In genomic region chr1:223245411-223245810, GRCh38 we compare ENCODE assay signal across 21 cellular contexts.
DNase-seq lines count a peak whose midpoint lies in the region; ATAC-seq, FAIRE-seq and TF ChIP-seq lines count a peak whose summit lies in the region.
"Had no signal": no experiment of that assay in that cellular context is flagged by ENCODE, and none has a peak within 500 bp of the region (broad histone marks: within the 10 kb centered on the region; RNA-seq: fewer than 3 reads in every experiment).

No MANE protein-coding gene starts in this region.

- H3K4me1 Mint-ChIP-seq in activated T-cell treated with anti-CD3 and anti-CD28 coated beads, Interleukin-2, amount 50 U/mL, for 72 hours (ENCODE audit: low read depth) = peaks cover 57% of the 10 kb centered on the region
- H3K4me1 Mint-ChIP-seq in activated T-cell treated with anti-CD3 and anti-CD28 coated beads, Interleukin-2, amount 50 U/mL, for 4 hours (ENCODE audit: low read depth) = peaks cover 52% of the 10 kb centered on the region
- H3K4me1 Mint-ChIP-seq in Calu3 (ENCODE audit: low read depth, unreplicated experiment) = peaks cover 39% of the 10 kb centered on the region

- H3K27ac ChIP-seq in coronary artery = no peak overlapping the region
- H3K27ac ChIP-seq in vagina = no peak overlapping the region
- H3K27ac ChIP-seq in pancreas = no peak overlapping the region
- no peak overlapping the region for H3K27ac ChIP-seq in tibial artery

- H3K4me3 Mint-ChIP-seq in activated T-cell treated with anti-CD3 and anti-CD28 coated beads, Interleukin-2, amount 50 U/mL, for 72 hours = no peak overlapping the region
- no peak overlapping the region for H3K4me3 Mint-ChIP-seq in activated T-cell treated with anti-CD3 and anti-CD28 coated beads, Interleukin-2, amount 50 U/mL, for 4 hours
- no peak overlapping the region for H3K4me3 Mint-ChIP-seq in Calu3 (ENCODE audit: low read depth, unreplicated experiment)

- H3K4me1 ChIP-seq in vagina (no peaks in the 10 kb centered on the region), pancreas (peaks cover 0 to 12% (median 11%) of the 10 kb centered on the region in 3 donors), tibial artery (no peaks in the 10 kb centered on the region)

- H3K27me3 Mint-ChIP-seq in activated T-cell treated with anti-CD3 and anti-CD28 coated beads, Interleukin-2, amount 50 U/mL, for 72 hours (ENCODE audit: low read depth) = no peaks in the 10 kb centered on the region
- H3K27me3 Mint-ChIP-seq in activated T-cell treated with anti-CD3 and anti-CD28 coated beads, Interleukin-2, amount 50 U/mL, for 4 hours (ENCODE audit: low read depth) = peaks cover 2% of the 10 kb centered on the region
- H3K27me3 Mint-ChIP-seq in Calu3 (ENCODE audit: unreplicated experiment) = no peaks in the 10 kb centered on the region

- H3K9me3 Mint-ChIP-seq in activated T-cell treated with anti-CD3 and anti-CD28 coated beads, Interleukin-2, amount 50 U/mL, for 72 hours = no peaks in the 10 kb centered on the region
- H3K9me3 Mint-ChIP-seq in activated T-cell treated with anti-CD3 and anti-CD28 coated beads, Interleukin-2, amount 50 U/mL, for 4 hours = no peaks in the 10 kb centered on the region
- H3K9me3 Mint-ChIP-seq in Calu3 (ENCODE audit: low read depth, unreplicated experiment) = no peaks in the 10 kb centered on the region

- no peak for TF ChIP-seq POLR2A in vagina (IDR thresholded peaks at IDR 0.05)

- no peaks in the 10 kb centered on the region for H3K36me3 Mint-ChIP-seq in activated T-cell treated with anti-CD3 and anti-CD28 coated beads, Interleukin-2, amount 50 U/mL, for 72 hours (ENCODE audit: insufficient read depth in 2 of 2)
- no peaks in the 10 kb centered on the region for H3K36me3 Mint-ChIP-seq in activated T-cell treated with anti-CD3 and anti-CD28 coated beads, Interleukin-2, amount 50 U/mL, for 4 hours (ENCODE audit: insufficient read depth)
- H3K36me3 Mint-ChIP-seq in Calu3 (ENCODE audit: insufficient read depth, unreplicated experiment) = peaks cover 6% of the 10 kb centered on the region

- DNase-seq in activated T-cell treated with anti-CD3 and anti-CD28 coated beads, Interleukin-2, amount 50 U/mL, for 72 hours = no peak
- no peak for DNase-seq in activated T-cell treated with anti-CD3 and anti-CD28 coated beads, Interleukin-2, amount 50 U/mL, for 4 hours
- DNase-seq in Calu3 = no peak
- peak; percentile 41 for DNase-seq in coronary artery (ENCODE audit: low spot score)
- peak; percentile 67 for DNase-seq in vagina (ENCODE audit: extremely low spot score in 2 of 2)
- DNase-seq in pancreas = no peak
- no peak for DNase-seq in tibial artery
- DNase-seq: 8988T, ACHN, COR-L47, DMS79, GDM1, KBM-7, MG63, NCI-H1105 treated with DMSO at 0.1 percent for 48 hours, NCI-H2029 treated with DMSO at 0.1 percent for 48 hours, NCI-H526 treated with DMSO at 0.1 percent for 48 hours, Right ventricle myocardium superior, RPMI8226 had no signal

- CTCF ChIA-PET in Calu3 (lab: Charles Lee) = interaction anchor here (0.5 to 2.7 kb wide), 7 partner anchors 51 to 448 kb away, joined by 3 to 41 read pairs (median 4); partner anchors contain the start of gene TLR5

- 87 to 96% methylated on average over 5 of the region's 5 CpGs for WGBS in pancreas, 2 donors

- TF ChIP-seq CTCF in Calu3 (IDR thresholded peaks at IDR 0.05; ENCODE audit: unreplicated experiment) = no peak
- TF ChIP-seq CTCF in coronary artery (IDR thresholded peaks at IDR 0.05) = no peak
- TF ChIP-seq CTCF in vagina (IDR thresholded peaks at IDR 0.05) = no peak
- TF ChIP-seq CTCF in pancreas (IDR thresholded peaks at IDR 0.05) = no peak
- TF ChIP-seq CTCF in tibial artery (IDR thresholded peaks at IDR 0.05) = no peak

- FAIRE-seq in pancreas (lab: Jason Lieb, UNC) = no peak
- FAIRE-seq: GM12878, H1 had no signal

- H3K27me3 ChIP-seq in vagina = no peaks in the 10 kb centered on the region
- no peaks in the 10 kb centered on the region for H3K27me3 ChIP-seq in pancreas
- H3K27me3 ChIP-seq in tibial artery = no peaks in the 10 kb centered on the region
- H3K27me3 ChIP-seq: MG63 had no signal

- no peak overlapping the region for H3K4me3 ChIP-seq in coronary artery
- H3K4me3 ChIP-seq in vagina = no peak overlapping the region
- H3K4me3 ChIP-seq in pancreas = no peak overlapping the region
- no peak overlapping the region for H3K4me3 ChIP-seq in tibial artery
- H3K4me3 ChIP-seq: GM12878, MG63 had no signal

- H3K27ac Mint-ChIP-seq in activated T-cell treated with anti-CD3 and anti-CD28 coated beads, Interleukin-2, amount 50 U/mL, for 72 hours = peak overlapping the region; percentile 21
- peak overlapping the region; percentile 6 for H3K27ac Mint-ChIP-seq in Calu3 (ENCODE audit: unreplicated experiment)

- H3K36me3 ChIP-seq in vagina = no peaks in the 10 kb centered on the region
- no peaks in the 10 kb centered on the region for H3K36me3 ChIP-seq in pancreas
- H3K36me3 ChIP-seq in tibial artery = no peaks in the 10 kb centered on the region
- H3K36me3 ChIP-seq: MG63 had no signal

- no peaks in the 10 kb centered on the region for H3K9me3 ChIP-seq in vagina
- no peaks in the 10 kb centered on the region for H3K9me3 ChIP-seq in pancreas
- no peaks in the 10 kb centered on the region for H3K9me3 ChIP-seq in tibial artery
- H3K9me3 ChIP-seq: MG63 had no signal

- BruUV-seq in Calu3 (replicated peaks; lab: Mats Ljungman, UMichigan) = no TSS peak

- intact Hi-C loops in Calu3 (cut with micrococcal nuclease; ENCODE audit: unreplicated experiment) = loop anchor here (10.0 kb wide), 2 partner anchors 439 to 451 kb away; no protein-coding TSS in a partner anchor
- intact Hi-C loops in vagina (cut with DNase I) = no loop called here
- intact Hi-C loops in pancreas (cut with DNase I) = no loop called here
- intact Hi-C loops in tibial artery (cut with DNase I; ENCODE audit: low total_unique reads) = no loop called here

- no peak for ATAC-seq in activated T-cell treated with anti-CD3 and anti-CD28 coated beads, Interleukin-2, amount 50 U/mL, for 72 hours (replicated peaks in 1 of 2)
- ATAC-seq in activated T-cell treated with anti-CD3 and anti-CD28 coated beads, Interleukin-2, amount 50 U/mL, for 4 hours = no peak
- no peak for ATAC-seq in pancreas

Comparison
In these comparisons a context has a peak if more than half of its experiments do, and no peak if none do; other contexts are left out.
1. DNase-seq: peak in coronary artery (single experiment) and vagina (2 of 2); none in activated T-cell treated with anti-CD3 and anti-CD28 coated beads, Interleukin-2, amount 50 U/mL, for 72 hours (0 of 2), activated T-cell treated with anti-CD3 and anti-CD28 coated beads, Interleukin-2, amount 50 U/mL, for 4 hours (single experiment), Calu3 (single experiment), pancreas (0 of 6) and tibial artery (0 of 2).